In genomic region chr7:139732471-139733167, GRCh38 we compare ENCODE assay signal across 11 cellular contexts. TPM values are rescaled to one million over a fixed set of nuclear protein-coding genes. Genes with fewer than 3 reads are reported as not detected.
DNase-seq lines count a peak whose midpoint lies in the region; ATAC-seq, FAIRE-seq and TF ChIP-seq lines count a peak whose summit lies in the region.
"Had no signal": no experiment of that assay in that cellular context is flagged by ENCODE, and none has a peak within 500 bp of the region (broad histone marks: within the 10 kb centered on the region; RNA-seq: fewer than 3 reads in every experiment).

No MANE protein-coding gene starts in this region.

- no peak overlapping the region for H3K27ac ChIP-seq in HEK293 (ENCODE audit: extremely low read depth, low read depth, low read length)
- H3K27ac ChIP-seq in breast epithelium = peak overlapping the region; percentile 83 to 85
- peak overlapping the region; percentile 29 for H3K27ac ChIP-seq in keratinocyte (ENCODE audit: control insufficient read depth, insufficient read depth, low read length)
- peak overlapping the region; percentile 6 for H3K27ac ChIP-seq in smooth muscle cell (ENCODE audit: low read depth)
- H3K27ac ChIP-seq: KMS-11 had no signal

- no peak for FAIRE-seq in keratinocyte (lab: Jason Lieb, UNC)

- WGBS in smooth muscle cell (ENCODE audit: low lambda C conversion rate) = 100% methylated on average over 2 of the region's 2 CpGs

- no peaks in the 10 kb centered on the region for H3K27me3 Mint-ChIP-seq in stimulated activated memory B cell treated with anti-CD40 and anti-IgM and Interleukin-4, amounts not matched to agents 10 μg/mL and 1 μg/mL and 100 μg/mL, for 72 hours

- H3K4me1 ChIP-seq in HEK293 (ENCODE audit: control insufficient read depth, insufficient read depth, low read length) (no peaks in the 10 kb centered on the region), breast epithelium (peaks cover 0 to 9% of the 10 kb centered on the region in 2 donors), keratinocyte (ENCODE audit: control insufficient read depth, extremely low read depth, insufficient read depth, low read length) (peaks cover 40% of the 10 kb centered on the region), smooth muscle cell (ENCODE audit: low read depth) (peaks cover 23% of the 10 kb centered on the region)

- H3K9me1 ChIP-seq in keratinocyte (ENCODE audit: control insufficient read depth, extremely low read depth, insufficient read depth, low read length) = no peaks in the 10 kb centered on the region

- H2AFZ ChIP-seq in keratinocyte (ENCODE audit: control insufficient read depth, low read length) (no peak overlapping the region), smooth muscle cell (ENCODE audit: low read depth) (no peak overlapping the region)

- no peak for TF ChIP-seq CTCF in HEK293 (tag by site-specific recombination; IDR thresholded peaks at IDR 0.05)
- TF ChIP-seq CTCF in breast epithelium (IDR thresholded peaks at IDR 0.05) = no peak
- no peak for TF ChIP-seq CTCF in keratinocyte (optimal IDR thresholded peaks at IDR 0.05 in 1 of 3, IDR thresholded peaks at IDR 0.05 in 1 of 3, conservative IDR thresholded peaks at IDR 0.05 in 1 of 3; ENCODE audit: extremely low read depth in 1 of 3, insufficient read depth in 2 of 3, low read length in 3 of 3)
- no peak for TF ChIP-seq CTCF in smooth muscle cell (IDR thresholded peaks at IDR 0.05; ENCODE audit: borderline replicate concordance, insufficient read depth, poor library complexity, severe bottlenecking)

- no peak overlapping the region for H3K4me3 Mint-ChIP-seq in stimulated activated memory B cell treated with anti-CD40 and anti-IgM and Interleukin-4, amounts not matched to agents 10 μg/mL and 1 μg/mL and 100 μg/mL, for 72 hours

- POLR2A ChIA-PET in HEK293 (lab: Yijun Ruan, JAX) = no interaction called here

- no peaks in the 10 kb centered on the region for H3K9me3 Mint-ChIP-seq in stimulated activated memory B cell treated with anti-CD40 and anti-IgM and Interleukin-4, amounts not matched to agents 10 μg/mL and 1 μg/mL and 100 μg/mL, for 72 hours

- ATAC-seq in HG02610 (IDR thresholded peaks at IDR 0.05; ENCODE audit: unreplicated experiment) (no peak), GM21717 (IDR thresholded peaks at IDR 0.05; ENCODE audit: unreplicated experiment) (no peak)
- ATAC-seq in stimulated activated memory B cell treated with anti-CD40 and anti-IgM and Interleukin-4, amounts not matched to agents 10 μg/mL and 1 μg/mL and 100 μg/mL, for 72 hours = no peak

- H3K79me2 ChIP-seq in keratinocyte (ENCODE audit: control insufficient read depth, insufficient read depth, low read length) (peaks cover 56% of the 10 kb centered on the region), smooth muscle cell (ENCODE audit: low read depth) (peaks cover 42% of the 10 kb centered on the region)

- peaks cover 32% of the 10 kb centered on the region for H3K36me3 Mint-ChIP-seq in stimulated activated memory B cell treated with anti-CD40 and anti-IgM and Interleukin-4, amounts not matched to agents 10 μg/mL and 1 μg/mL and 100 μg/mL, for 72 hours

- H3K4me2 ChIP-seq in keratinocyte (ENCODE audit: control insufficient read depth, extremely low read depth, insufficient read depth, low read depth, low read length) (peak overlapping the region; percentile 72), smooth muscle cell (peak overlapping the region; percentile 11)
- H3K4me2 ChIP-seq: KMS-11 had no signal

- dilution Hi-C loops in keratinocyte (cut with MboI; ENCODE audit: extremely low pct_ligation_motif_present, low sequenced_read_pairs) = no loop called here

- H3K27me3 ChIP-seq in breast epithelium (no peaks in the 10 kb centered on the region), keratinocyte (ENCODE audit: control insufficient read depth, extremely low read depth, insufficient read depth, low read length) (no peaks in the 10 kb centered on the region), smooth muscle cell (ENCODE audit: low read depth) (no peaks in the 10 kb centered on the region)

- H3F3A ChIP-seq in smooth muscle cell (ENCODE audit: low read depth) = no peaks in the 10 kb centered on the region

- H3K4me3 ChIP-seq in HEK293 (ENCODE audit: low read depth, low read length) (no peak overlapping the region), breast epithelium (peak overlapping the region in 2 of 3 donors; percentile 8 to 13), keratinocyte (ENCODE audit: control insufficient read depth in 2 of 3, extremely low read depth in 1 of 3, insufficient read depth in 2 of 3, low read depth in 1 of 3, low read length in 3 of 3) (peak overlapping the region in 1 of 3 experiments; percentile 21), smooth muscle cell (no peak overlapping the region)

- H3K36me3 ChIP-seq in HEK293 (ENCODE audit: control insufficient read depth in 2 of 2, insufficient read depth in 1 of 2, low read length in 2 of 2) (no peaks in the 10 kb centered on the region), breast epithelium (no peaks in the 10 kb centered on the region), keratinocyte (ENCODE audit: control insufficient read depth in 2 of 2, extremely low read depth in 1 of 2, insufficient read depth in 2 of 2, low read length in 2 of 2) (peaks cover 3 to 6% of the 10 kb centered on the region in 2 experiments), smooth muscle cell (ENCODE audit: low read depth) (no peaks in the 10 kb centered on the region)

- H3K27ac Mint-ChIP-seq in stimulated activated memory B cell treated with anti-CD40 and anti-IgM and Interleukin-4, amounts not matched to agents 10 μg/mL and 1 μg/mL and 100 μg/mL, for 72 hours = no peak overlapping the region

- H3K9me3 ChIP-seq in HEK293 (ENCODE audit: control insufficient read depth, insufficient read depth, low read depth, low read length) = no peaks in the 10 kb centered on the region
- H3K9me3 ChIP-seq in breast epithelium = no peaks in the 10 kb centered on the region
- peaks cover 2% of the 10 kb centered on the region for H3K9me3 ChIP-seq in keratinocyte (ENCODE audit: control insufficient read depth, low read depth, low read length)
- no peaks in the 10 kb centered on the region for H3K9me3 ChIP-seq in smooth muscle cell (replicated peaks; ENCODE audit: low read depth)

- no peak for TF ChIP-seq POLR2A in breast epithelium (IDR thresholded peaks at IDR 0.05)

- H4K20me1 ChIP-seq in keratinocyte (ENCODE audit: control insufficient read depth, extremely low read depth, insufficient read depth, low read length) = no peaks in the 10 kb centered on the region
- peaks cover 45% of the 10 kb centered on the region for H4K20me1 ChIP-seq in smooth muscle cell (ENCODE audit: low read depth)

- DNase-seq in breast epithelium (ENCODE audit: low spot score in 2 of 2) (no peak), keratinocyte (ENCODE audit: low read depth, low spot score) (no peak), smooth muscle cell (lab: John Stamatoyannopoulos, UW; ENCODE audit: unreplicated experiment) (no peak)
- DNase-seq in stimulated activated CD4-positive, alpha-beta T cell treated with anti-CD3 and anti-CD28 coated beads, Interleukin-4, amount 100 ng/mL, for 1 hour = no peak
- DNase-seq: activated CD4-positive, CD25-positive, alpha-beta regulatory T cell; cerebellar nuclear complex had no signal

- H3K4me1 Mint-ChIP-seq in stimulated activated memory B cell treated with anti-CD40 and anti-IgM and Interleukin-4, amounts not matched to agents 10 μg/mL and 1 μg/mL and 100 μg/mL, for 72 hours = peaks cover 70% of the 10 kb centered on the region

- H3K9ac ChIP-seq in keratinocyte (ENCODE audit: control insufficient read depth, extremely low read depth, insufficient read depth, low read length) = no peak overlapping the region
- H3K9ac ChIP-seq in smooth muscle cell (ENCODE audit: low read depth) = no peak overlapping the region
- H3K9ac ChIP-seq: KMS-11 had no signal

- intact Hi-C loops in breast epithelium (cut with DNase I; ENCODE audit: low total_unique reads) = no loop called here

- CTCF ChIA-PET in HEK293 (lab: Yijun Ruan, JAX) = interaction anchor here (0.6 kb wide), 1 partner anchor 910 kb away, joined by 3 read pairs; no protein-coding TSS in a partner anchor

TF ChIP-seq in HEK293, 187 proteins besides CTCF, POLR2A, EP300 and RAD21:
- TF ChIP-seq ZNF501 (tag by site-specific recombination; IDR thresholded peaks at IDR 0.05) (no peak), ZBTB17 (tag by site-specific recombination; IDR thresholded peaks at IDR 0.05) (0 out of 2 replicates have a peak, but pooled peaks have one; percentile 25), ZSCAN30 (tag by site-specific recombination; IDR thresholded peaks at IDR 0.05) (no peak), ZNF791 (tag by site-specific recombination; IDR thresholded peaks at IDR 0.05) (no peak), SP3 (tag by site-specific recombination; IDR thresholded peaks at IDR 0.05) (no peak)
TF ChIP-seq in HEK293: peak in this region for 1.

RNA-seq across cellular contexts. Expression of gene HIPK2, which starts 45.2 kb away (rescaled TPM):
- total RNA-seq in breast epithelium = 10 to 100 TPM; 26.4 to 31.8 (median 31.1) TPM
- polyA plus RNA-seq in keratinocyte = 4.5 to 13.9 TPM (median 5.8 TPM) in 3 replicates
- 9.9 TPM for polyA plus RNA-seq in keratinocyte (2011; ENCODE audit: low read depth)
- polyA plus RNA-seq in keratinocyte (2011; cell fraction: cytosol; rRNA removed) = 8.1 and 8.9 TPM in 2 replicates
- polyA plus RNA-seq in keratinocyte (2011; cell fraction: nucleus; rRNA removed) = 26.2 and 27.3 TPM in 2 replicates
- polyA plus RNA-seq in keratinocyte (2012; ENCODE audit: low replicate concordance) = 8.4 and 12.3 TPM in 2 replicates
- 21.2 to 96.1 TPM (median 23.9 TPM) in 3 replicates for polyA minus RNA-seq in keratinocyte
- polyA minus RNA-seq in keratinocyte (2011; cell fraction: cytosol; rRNA and poly(A)+ RNA removed) = 12.5 TPM
- 15.4 and 29.2 TPM in 2 replicates for polyA minus RNA-seq in keratinocyte (2011; cell fraction: nucleus; rRNA and poly(A)+ RNA removed)
- 7.2 and 11.2 TPM in 2 replicates for total RNA-seq in smooth muscle cell
- polyA plus RNA-seq in smooth muscle cell = 3.0 and 7.3 TPM in 2 replicates

Comparison
In these comparisons a context has a peak if more than half of its experiments do, and no peak if none do; other contexts are left out.
1. H3K4me3 ChIP-seq: peak in breast epithelium (2 of 3); none in HEK293 (single experiment) and smooth muscle cell (single experiment).